ENCODE assay signal across 10 cellular contexts in the genomic region with DNA sequence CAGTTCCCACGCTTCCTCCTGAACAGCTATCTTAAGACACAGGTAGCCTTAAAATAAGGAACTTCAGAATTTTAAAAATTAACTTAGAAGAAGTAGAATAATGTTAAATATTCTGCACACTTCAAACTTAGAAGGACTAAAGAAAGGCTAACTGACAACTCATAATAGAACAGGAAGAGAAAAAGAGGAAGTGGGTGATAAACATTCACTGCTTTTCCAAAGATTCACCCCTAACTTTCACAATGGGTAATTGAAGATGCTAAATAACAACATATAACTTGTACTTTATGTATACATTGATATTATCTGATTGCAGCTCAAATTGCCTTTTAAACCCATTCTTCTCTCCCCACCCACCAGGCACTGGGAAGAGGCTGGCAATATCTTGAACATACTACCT.
DNase-seq lines count a peak whose midpoint lies in the region; ATAC-seq and TF ChIP-seq lines count a peak whose summit lies in the region.
"Had no signal": no experiment of that assay in that cellular context is flagged by ENCODE, and none has a peak within 500 bp of the region (broad histone marks: within the 10 kb centered on the region; RNA-seq: fewer than 3 reads in every experiment).

No MANE protein-coding gene starts in this region.

- DNase-seq in GM10266 (ENCODE audit: extremely low spot score) (peak; percentile 15), NOMO-1 treated with dmso at 0.1 percent for 144 hours (lab: John Stamatoyannopoulos, UW; ENCODE audit: unreplicated experiment) (peak; percentile 56), head of caudate nucleus (no peak), NCI-H146 treated with DMSO at 0.1 percent for 48 hours (lab: John Stamatoyannopoulos, UW; ENCODE audit: unreplicated experiment) (no peak), AG20443 (ENCODE audit: low spot score) (no peak)
- DNase-seq in activated effector memory CD4-positive, alpha-beta T cell treated with anti-CD3 and anti-CD28 coated beads, Interleukin-2, amount 50 U/mL, for 16 hours = no peak
- DNase-seq: spleen, stomach had no signal

- TF ChIP-seq CTCF in GM10266 (IDR thresholded peaks at IDR 0.05; ENCODE audit: control insufficient read depth, insufficient read depth, low read depth, missing control alignments) = no peak

- intact Hi-C loops in head of caudate nucleus (cut with DNase I) = no loop called here

- ATAC-seq in GM19467 (IDR thresholded peaks at IDR 0.05; ENCODE audit: unreplicated experiment) = peak; percentile 53
- peak; percentile 59 for ATAC-seq in HG03039 (IDR thresholded peaks at IDR 0.05; ENCODE audit: unreplicated experiment)

Comparison
In these comparisons a context has a peak if more than half of its experiments do, and no peak if none do; other contexts are left out.
1. DNase-seq: peak in GM10266 (single experiment) and NOMO-1 treated with dmso at 0.1 percent for 144 hours (single experiment); none in head of caudate nucleus (0 of 42), activated effector memory CD4-positive, alpha-beta T cell treated with anti-CD3 and anti-CD28 coated beads, Interleukin-2, amount 50 U/mL, for 16 hours (single experiment), NCI-H146 treated with DMSO at 0.1 percent for 48 hours (single experiment) and AG20443 (single experiment).